8 cellular contexts compared by ENCODE assay signal in genomic region chr19:796692-797527, GRCh38. TPM values are rescaled to one million over a fixed set of nuclear protein-coding genes. Genes with fewer than 3 reads are reported as not detected.
A peak's percentile ranks its signal among the peaks of the same experiment; 100 is the strongest.
DNase-seq lines count a peak whose midpoint lies in the region; ATAC-seq and TF ChIP-seq lines count a peak whose summit lies in the region.

Gene PTBP1, plus strand, starts transcription at chr19:797452. Its CDS starts 46 bp downstream, at chr19:797498.

- ATAC-seq in HG02678 (IDR thresholded peaks at IDR 0.05; ENCODE audit: unreplicated experiment) (peak; percentile 80), thoracic aorta (ENCODE audit: insufficient number of reproducible peaks, low FRiP score, low read depth) (peak; percentile 96)
- ATAC-seq in activated naive CD8-positive, alpha-beta T cell treated with anti-CD3 and anti-CD28 coated beads, Interleukin-2, amount 10 ng/mL, durations not matched to agents 7 days and 5 days (ENCODE audit: low read depth): peak; percentile 81

- DNase-seq in NCI-H128 (lab: John Stamatoyannopoulos, UW; ENCODE audit: unreplicated experiment) (peak; percentile 99), glutamatergic neuron (peak; percentile 99), osteoblast (ENCODE audit: insufficient read length, low spot score, missing footprints) (peak; percentile 100), thoracic aorta (ENCODE audit: low spot score) (peak; percentile 98)
- DNase-seq in activated naive CD8-positive, alpha-beta T cell treated with anti-CD3 and anti-CD28 coated beads, Interleukin-2, amount 10 ng/mL, durations not matched to agents 7 days and 5 days: peak; percentile 99

- H3K4me3 ChIP-seq in SU-DHL-6 (ENCODE audit: insufficient read depth, low read length, poor library complexity, severe bottlenecking) (peak within 1 kb of the TSS; percentile 74), osteoblast (ENCODE audit: insufficient read depth, low read length) (peak within 1 kb of the TSS; percentile 85), thoracic aorta (peak within 1 kb of the TSS; percentile 95)

- H3K27ac Mint-ChIP-seq in activated naive CD8-positive, alpha-beta T cell treated with anti-CD3 and anti-CD28 coated beads, Interleukin-2, amount 10 ng/mL, durations not matched to agents 7 days and 5 days: peak within 1 kb of the TSS; percentile 89
- H3K27ac Mint-ChIP-seq in glutamatergic neuron (ENCODE audit: unreplicated experiment): peak within 1 kb of the TSS; percentile 93

- H3K4me3 Mint-ChIP-seq in activated naive CD8-positive, alpha-beta T cell treated with anti-CD3 and anti-CD28 coated beads, Interleukin-2, amount 10 ng/mL, durations not matched to agents 7 days and 5 days: peak within 1 kb of the TSS; percentile 92
- peak within 1 kb of the TSS; percentile 95 for H3K4me3 Mint-ChIP-seq in glutamatergic neuron (ENCODE audit: unreplicated experiment)

- H3K36me3 Mint-ChIP-seq in activated naive CD8-positive, alpha-beta T cell treated with anti-CD3 and anti-CD28 coated beads, Interleukin-2, amount 10 ng/mL, durations not matched to agents 7 days and 5 days: peaks cover 19% of the 10 kb centered on the region
- no peaks in the 10 kb centered on the region for H3K36me3 Mint-ChIP-seq in glutamatergic neuron (ENCODE audit: unreplicated experiment)

- H3K9me3 Mint-ChIP-seq in activated naive CD8-positive, alpha-beta T cell treated with anti-CD3 and anti-CD28 coated beads, Interleukin-2, amount 10 ng/mL, durations not matched to agents 7 days and 5 days: no peaks in the 10 kb centered on the region
- peaks cover 7% of the 10 kb centered on the region for H3K9me3 Mint-ChIP-seq in glutamatergic neuron (ENCODE audit: unreplicated experiment)

- no peak for TF ChIP-seq CTCF in SU-DHL-6 (IDR thresholded peaks at IDR 0.05; ENCODE audit: insufficient read depth, low read length, poor library complexity, severe bottlenecking)
- TF ChIP-seq CTCF in glutamatergic neuron (IDR thresholded peaks at IDR 0.05; ENCODE audit: partially characterized antibody, unreplicated experiment): no peak
- no peak for TF ChIP-seq CTCF in osteoblast (IDR thresholded peaks at IDR 0.05; ENCODE audit: extremely low read depth, low read depth, low read length)
- no peak for TF ChIP-seq CTCF in thoracic aorta (IDR thresholded peaks at IDR 0.05)

- peaks cover 24% of the 10 kb centered on the region for H3K4me1 Mint-ChIP-seq in activated naive CD8-positive, alpha-beta T cell treated with anti-CD3 and anti-CD28 coated beads, Interleukin-2, amount 10 ng/mL, durations not matched to agents 7 days and 5 days
- H3K4me1 Mint-ChIP-seq in glutamatergic neuron (ENCODE audit: low read depth, unreplicated experiment): peaks cover 17% of the 10 kb centered on the region

- H4K20me1 ChIP-seq in SU-DHL-6 (ENCODE audit: low read depth, low read length): peaks cover 23% of the 10 kb centered on the region
- peaks cover 39% of the 10 kb centered on the region for H4K20me1 ChIP-seq in osteoblast (ENCODE audit: insufficient read depth, low read length)

- POLR2A ChIA-PET in activated naive CD8-positive, alpha-beta T cell treated with anti-CD3 and anti-CD28 coated beads, Interleukin-2, amount 10 ng/mL, durations not matched to agents 7 days and 5 days (lab: Charles Lee): interaction anchor here (0.7 to 1.2 kb wide), 5 partner anchors 116 to 472 kb away, joined by 3 to 5 read pairs (median 3); partner anchors contain the start of gene TPGS1

- peak within 1 kb of the TSS; percentile 90 for H3K27ac ChIP-seq in SU-DHL-6 (ENCODE audit: low read depth, low read length)
- H3K27ac ChIP-seq in osteoblast (ENCODE audit: low read depth, low read length): peak within 1 kb of the TSS; percentile 85
- H3K27ac ChIP-seq in thoracic aorta: peak within 1 kb of the TSS; percentile 86 to 97

- H3K4me2 ChIP-seq in SU-DHL-6 (ENCODE audit: low read depth, low read length, poor library complexity, severe bottlenecking): peak within 1 kb of the TSS; percentile 78
- peak within 1 kb of the TSS; percentile 88 for H3K4me2 ChIP-seq in osteoblast (ENCODE audit: insufficient read depth, low read length)

- H3K27me3 ChIP-seq in SU-DHL-6 (ENCODE audit: low read length): no peaks in the 10 kb centered on the region
- no peaks in the 10 kb centered on the region for H3K27me3 ChIP-seq in osteoblast (ENCODE audit: insufficient read depth, low read length)
- no peaks in the 10 kb centered on the region for H3K27me3 ChIP-seq in thoracic aorta (replicated peaks; ENCODE audit: insufficient read depth)

- H3K36me3 ChIP-seq in SU-DHL-6 (ENCODE audit: low read length): peaks cover 8% of the 10 kb centered on the region; the same call in 1 of the 2 replicates
- H3K36me3 ChIP-seq in osteoblast (ENCODE audit: insufficient read depth, low read length): peaks cover 26% of the 10 kb centered on the region
- no peaks in the 10 kb centered on the region for H3K36me3 ChIP-seq in thoracic aorta

- no peaks in the 10 kb centered on the region for H3K9me2 ChIP-seq in SU-DHL-6 (replicated peaks; ENCODE audit: insufficient read depth, low read length)

- H3K4me1 ChIP-seq in osteoblast (ENCODE audit: insufficient read depth, low read length) (peaks cover 31% of the 10 kb centered on the region), thoracic aorta (ENCODE audit: control insufficient read depth in 1 of 2, low read depth in 2 of 2) (peaks cover 37 to 52% of the 10 kb centered on the region in 2 donors)

- no peaks in the 10 kb centered on the region for H3F3A ChIP-seq in SU-DHL-6 (ENCODE audit: insufficient read depth)

- H3K9ac ChIP-seq in SU-DHL-6 (ENCODE audit: low read length): peak within 1 kb of the TSS; percentile 98

- H3K79me2 ChIP-seq in SU-DHL-6 (ENCODE audit: insufficient read depth, low read length) (peaks cover 41% of the 10 kb centered on the region), osteoblast (ENCODE audit: insufficient read depth, low read length) (peaks cover 41% of the 10 kb centered on the region)

- H3K27me3 Mint-ChIP-seq in activated naive CD8-positive, alpha-beta T cell treated with anti-CD3 and anti-CD28 coated beads, Interleukin-2, amount 10 ng/mL, durations not matched to agents 7 days and 5 days: no peaks in the 10 kb centered on the region
- H3K27me3 Mint-ChIP-seq in glutamatergic neuron (ENCODE audit: unreplicated experiment): peaks cover 14% of the 10 kb centered on the region

- H2AFZ ChIP-seq in SU-DHL-6 (ENCODE audit: low read depth, low read length, severe bottlenecking): peak within 1 kb of the TSS; percentile 90
- peak within 1 kb of the TSS; percentile 88 for H2AFZ ChIP-seq in osteoblast (ENCODE audit: low read length)

- H3K9me3 ChIP-seq in SU-DHL-6 (ENCODE audit: insufficient read depth, low read length) (no peaks in the 10 kb centered on the region), osteoblast (ENCODE audit: low read depth, low read length) (no peaks in the 10 kb centered on the region), thoracic aorta (no peaks in the 10 kb centered on the region)

- TF ChIP-seq POLR2A in GM10847 (IDR thresholded peaks at IDR 0.05; ENCODE audit: extremely low read depth, insufficient read length): peak; percentile 93

RNA-seq across cellular contexts. Expression of gene PTBP1, which starts in this region (rescaled TPM):
- total RNA-seq in activated naive CD8-positive, alpha-beta T cell treated with anti-CD3 and anti-CD28 coated beads, Interleukin-2, amount 10 ng/mL, durations not matched to agents 7 days and 5 days: 100 to 1,000 TPM; 400 to 411 TPM
- total RNA-seq in glutamatergic neuron (ENCODE audit: unreplicated experiment): 244 TPM
- total RNA-seq in osteoblast: 106 and 124 TPM in 2 replicates
- total RNA-seq in thoracic aorta: 100 to 1,000 TPM; 149 to 163 TPM

Comparison
In these comparisons a context has a peak if more than half of its experiments do, and no peak if none do; other contexts are left out.
1. Peak in every context shown above with its lines: DNase-seq, ATAC-seq, H3K4me3 ChIP-seq and H3K27ac ChIP-seq.